ENCODE assay signal across 8 cellular contexts in genomic region chr12:27940756-27941402, GRCh38. TPM values are rescaled to one million over a fixed set of nuclear protein-coding genes. Genes with fewer than 3 reads are reported as not detected.
DNase-seq lines count a peak whose midpoint lies in the region; ATAC-seq and TF ChIP-seq lines count a peak whose summit lies in the region.

No MANE protein-coding gene starts in this region.

- H3K4me3 ChIP-seq in astrocyte of the cerebellum (ENCODE audit: low read depth, low read length) (no peak overlapping the region), spleen (no peak overlapping the region)

- TF ChIP-seq CTCF in astrocyte of the cerebellum (IDR thresholded peaks at IDR 0.05; ENCODE audit: low read depth, low read length, missing control alignments) = peak; percentile 88
- TF ChIP-seq CTCF in spleen (IDR thresholded peaks at IDR 0.05 in 8 of 11, conservative IDR thresholded peaks at IDR 0.05 in 3 of 11) = peak; percentile 47 to 82 (median 73)

- ATAC-seq in GM18498 (IDR thresholded peaks at IDR 0.05; ENCODE audit: unreplicated experiment) (peak; percentile 85), HG02852 (IDR thresholded peaks at IDR 0.05; ENCODE audit: unreplicated experiment) (peak; percentile 85)

- in situ Hi-C loops in astrocyte of the cerebellum (cut with HindIII; ENCODE audit: low sequenced_read_pairs) = no loop called here

- no peak for TF ChIP-seq POLR2A in spleen (IDR thresholded peaks at IDR 0.05)

- no peaks in the 10 kb centered on the region for H3K36me3 ChIP-seq in spleen

- no peaks in the 10 kb centered on the region for H3K4me1 ChIP-seq in spleen

- no peak overlapping the region for H3K27ac ChIP-seq in spleen

- WGBS in spleen, 5 donors = 21 to 47% (median 35%) methylated on average over 4 of the region's 4 CpGs

- DNase-seq in NCI-H146 treated with DMSO at 0.1 percent for 48 hours (lab: John Stamatoyannopoulos, UW; ENCODE audit: unreplicated experiment) = peak; percentile 47
- DNase-seq in T-helper 9 cell = peak; percentile 53
- peak; percentile 74 for DNase-seq in astrocyte of the cerebellum (ENCODE audit: low read depth)
- peak in 31 of 51 donors; percentile 1 to 62 (median 19) for DNase-seq in hypothalamus (lab: John Stamatoyannopoulos, UW)
- peak; percentile 77 for DNase-seq in spleen
- no peak for DNase-seq in cortex of kidney (lab: John Stamatoyannopoulos, UW)

- no peaks in the 10 kb centered on the region for H3K9me3 ChIP-seq in spleen

- intact Hi-C loops in spleen (cut with DNase I; ENCODE audit: low total_unique reads) = loop anchor here (5.0 kb wide), 1 partner anchor 209 kb away; no protein-coding TSS in a partner anchor

- no peaks in the 10 kb centered on the region for H3K27me3 ChIP-seq in spleen (replicated peaks in 1 of 7)

RNA-seq across cellular contexts. Expression of gene PTHLH, which starts 31.7 kb away (rescaled TPM):
- total RNA-seq in spleen = 1 to 10 TPM in 6 of 7 donors, not detected in 1; 1.0 to 3.2 (median 2.4) TPM
- under 1 TPM; 0.30 to 0.45 (median 0.33) TPM for polyA plus RNA-seq in spleen
